In genomic region chr2:217585362-217585761, GRCh38 we compare ENCODE assay signal across 14 cellular contexts.
DNase-seq lines count a peak whose midpoint lies in the region; ATAC-seq and TF ChIP-seq lines count a peak whose summit lies in the region.
"Had no signal": no experiment of that assay in that cellular context is flagged by ENCODE, and none has a peak within 500 bp of the region (broad histone marks: within the 10 kb centered on the region; RNA-seq: fewer than 3 reads in every experiment).

No MANE protein-coding gene starts in this region.

- peaks cover 20% of the 10 kb centered on the region for H3K27me3 Mint-ChIP-seq in type B pancreatic cell
- H3K27me3 Mint-ChIP-seq: CD4-positive, CD25-positive, alpha-beta regulatory T cell had no signal

- no peaks in the 10 kb centered on the region for H3K27me3 ChIP-seq in right cardiac atrium (ENCODE audit: control insufficient read depth, insufficient read depth)
- H3K27me3 ChIP-seq: BLaER1 treated with 17β-estradiol and CSF1 and Interleukin-3, amounts not matched to agents 10 nM and 100 nM had no signal

- no peak for TF ChIP-seq CTCF in type B pancreatic cell (conservative IDR thresholded peaks at IDR 0.05)

- no peak overlapping the region for H3K4me3 Mint-ChIP-seq in type B pancreatic cell
- H3K4me3 Mint-ChIP-seq: CD4-positive, CD25-positive, alpha-beta regulatory T cell; GM23338 had no signal

- H3K27ac Mint-ChIP-seq in type B pancreatic cell, result no peak overlapping the region
- H3K27ac Mint-ChIP-seq: GM23338 had no signal

- H3K4me1 Mint-ChIP-seq in type B pancreatic cell (ENCODE audit: unreplicated experiment), result no peaks in the 10 kb centered on the region
- H3K4me1 Mint-ChIP-seq: CD4-positive, CD25-positive, alpha-beta regulatory T cell; GM23338 had no signal

- peaks cover 6% of the 10 kb centered on the region for H3K36me3 Mint-ChIP-seq in type B pancreatic cell
- H3K36me3 Mint-ChIP-seq: CD4-positive, CD25-positive, alpha-beta regulatory T cell had no signal

- ATAC-seq in right cardiac atrium (peak; percentile 58 to 64), Right ventricle myocardium inferior (no peak), GM21447 (IDR thresholded peaks at IDR 0.05; ENCODE audit: unreplicated experiment) (no peak)
- ATAC-seq: GM12878, GM23338 had no signal

- H3K4me1 ChIP-seq in right cardiac atrium (ENCODE audit: control insufficient read depth, insufficient read depth, low read length), result peaks cover 3% of the 10 kb centered on the region

- H3K27ac ChIP-seq in right cardiac atrium (ENCODE audit: low read length), result no peak overlapping the region
- H3K27ac ChIP-seq: BLaER1 treated with 17β-estradiol and CSF1 and Interleukin-3, amounts not matched to agents 10 nM and 100 nM had no signal

- no peaks in the 10 kb centered on the region for H3K9me3 Mint-ChIP-seq in type B pancreatic cell
- H3K9me3 Mint-ChIP-seq: GM23338 had no signal

- 55% methylated on average over 3 of the region's 3 CpGs for WGBS in right cardiac atrium

- no peaks in the 10 kb centered on the region for H3K9me3 ChIP-seq in right cardiac atrium (ENCODE audit: control insufficient read depth, low read length)
- H3K9me3 ChIP-seq: BLaER1 treated with 17β-estradiol and CSF1 and Interleukin-3, amounts not matched to agents 10 nM and 100 nM had no signal

- intact Hi-C loops in right cardiac atrium (cut with DNase I) (no loop called here), Right ventricle myocardium inferior (cut with DNase I) (no loop called here)

- no peak overlapping the region for H3K4me3 ChIP-seq in right cardiac atrium (ENCODE audit: low read length)
- H3K4me3 ChIP-seq: BLaER1 treated with 17β-estradiol and CSF1 and Interleukin-3, amounts not matched to agents 10 nM and 100 nM; GM12878; GM23338 had no signal

- DNase-seq in NCI-H2171 (lab: John Stamatoyannopoulos, UW) (peak; percentile 3), NCI-H2171 treated with DMSO at 0.1 percent for 48 hours (lab: John Stamatoyannopoulos, UW) (no peak), right cardiac atrium (peak in 2 of 3 donors; percentile 28 to 39), Right ventricle myocardium inferior (ENCODE audit: missing footprints) (no peak), pons (ENCODE audit: low spot score) (peak; percentile 5), type B pancreatic cell (ENCODE audit: extremely low spot score, unreplicated experiment) (no peak), ecto neural progenitor cell (ENCODE audit: low spot score) (no peak)
- DNase-seq: ACHN; CD4-positive, CD25-positive, alpha-beta regulatory T cell; H7 had no signal

Comparison
In these comparisons a context has a peak if more than half of its experiments do, and no peak if none do; other contexts are left out.
1. DNase-seq: peak in NCI-H2171 (single experiment), right cardiac atrium (2 of 3) and pons (single experiment); none in NCI-H2171 treated with DMSO at 0.1 percent for 48 hours (single experiment), Right ventricle myocardium inferior (single experiment), type B pancreatic cell (single experiment) and ecto neural progenitor cell (single experiment).
2. ATAC-seq: peak in right cardiac atrium (2 of 2); none in Right ventricle myocardium inferior (single experiment) and GM21447 (single experiment).